2 cellular contexts compared by ENCODE assay signal in the genomic region with DNA sequence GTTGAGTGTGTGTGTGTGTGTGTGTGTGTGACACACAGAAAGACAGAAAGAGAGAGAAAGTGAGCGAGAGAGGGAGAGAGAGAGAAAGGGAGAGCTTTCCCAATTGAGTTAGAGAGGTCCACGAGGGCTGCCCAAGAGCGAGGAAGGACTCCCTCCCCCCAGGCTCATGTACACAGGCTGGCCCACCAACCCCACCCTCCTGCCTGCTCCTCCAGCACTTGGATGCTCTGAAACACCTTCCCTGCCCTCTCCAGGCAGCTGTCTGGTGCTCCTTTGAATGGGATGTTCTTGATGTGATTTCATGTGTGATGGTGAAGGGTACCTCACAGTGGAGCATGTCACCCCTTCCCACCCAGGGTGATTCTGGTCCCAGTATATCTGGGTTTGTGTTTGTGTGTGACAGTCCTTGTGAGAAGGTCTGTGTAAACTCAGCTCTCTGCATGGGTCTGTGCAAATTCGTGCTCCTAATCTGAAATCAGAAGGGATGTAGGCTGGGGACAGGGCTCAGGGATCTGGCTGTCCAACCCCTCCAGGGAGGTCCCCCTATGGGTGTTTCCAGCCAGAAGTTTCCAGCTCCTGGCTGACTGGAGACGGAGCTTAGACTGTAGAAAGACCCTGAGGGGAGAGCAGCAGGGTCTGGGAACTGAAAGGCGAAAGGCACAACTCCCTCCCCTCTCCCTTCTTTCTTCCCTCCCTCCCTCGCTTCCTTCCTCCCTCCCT.
A peak's percentile ranks its signal among the peaks of the same experiment; 100 is the strongest.
TF ChIP-seq lines count a peak whose summit lies in the region.

No MANE protein-coding gene starts in this region.

TF ChIP-seq in H1, 55 proteins besides CTCF, POLR2A, EP300 and RAD21:
- TF ChIP-seq JUND (IDR thresholded peaks at IDR 0.05; ENCODE audit: low read length) = no peak
- no peak for TF ChIP-seq HDAC6 (IDR thresholded peaks at IDR 0.05; ENCODE audit: low read depth, low read length)
- TF ChIP-seq, protein P1, sequence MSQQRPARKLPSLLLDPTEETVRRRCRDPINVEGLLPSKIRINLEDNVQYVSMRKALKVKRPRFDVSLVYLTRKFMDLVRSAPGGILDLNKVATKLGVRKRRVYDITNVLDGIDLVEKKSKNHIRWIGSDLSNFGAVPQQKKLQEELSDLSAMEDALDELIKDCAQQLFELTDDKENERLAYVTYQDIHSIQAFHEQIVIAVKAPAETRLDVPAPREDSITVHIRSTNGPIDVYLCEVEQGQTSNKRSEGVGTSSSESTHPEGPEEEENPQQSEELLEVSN (IDR thresholded peaks at IDR 0.05) = no peak
- TF ChIP-seq CTBP2 (IDR thresholded peaks at IDR 0.05; ENCODE audit: borderline replicate concordance, insufficient read depth, insufficient read length, low read length) = no peak
- peak; percentile 35; the same call in 1 of the 2 replicates for TF ChIP-seq EGR1 (IDR thresholded peaks at IDR 0.05; ENCODE audit: borderline replicate concordance, low read depth, low read length)
- TF ChIP-seq BRCA1 (IDR thresholded peaks at IDR 0.05; ENCODE audit: low read depth, low read length) = no peak
- no peak for TF ChIP-seq SP4 (IDR thresholded peaks at IDR 0.05; ENCODE audit: low read length)

TF ChIP-seq in neural cell, 6 proteins besides CTCF, POLR2A, EP300 and RAD21:
- TF ChIP-seq POLR2AphosphoS5 (IDR thresholded peaks at IDR 0.05) (no peak), SMC3 (conservative IDR thresholded peaks at IDR 0.05; ENCODE audit: poor library complexity) (no peak), TAF1 (IDR thresholded peaks at IDR 0.05; ENCODE audit: low read depth) (no peak), EZH2 (IDR thresholded peaks at IDR 0.05; ENCODE audit: borderline replicate concordance, insufficient read depth, low read length, poor library complexity, severe bottlenecking) (no peak)
- TF ChIP-seq, protein P2, sequence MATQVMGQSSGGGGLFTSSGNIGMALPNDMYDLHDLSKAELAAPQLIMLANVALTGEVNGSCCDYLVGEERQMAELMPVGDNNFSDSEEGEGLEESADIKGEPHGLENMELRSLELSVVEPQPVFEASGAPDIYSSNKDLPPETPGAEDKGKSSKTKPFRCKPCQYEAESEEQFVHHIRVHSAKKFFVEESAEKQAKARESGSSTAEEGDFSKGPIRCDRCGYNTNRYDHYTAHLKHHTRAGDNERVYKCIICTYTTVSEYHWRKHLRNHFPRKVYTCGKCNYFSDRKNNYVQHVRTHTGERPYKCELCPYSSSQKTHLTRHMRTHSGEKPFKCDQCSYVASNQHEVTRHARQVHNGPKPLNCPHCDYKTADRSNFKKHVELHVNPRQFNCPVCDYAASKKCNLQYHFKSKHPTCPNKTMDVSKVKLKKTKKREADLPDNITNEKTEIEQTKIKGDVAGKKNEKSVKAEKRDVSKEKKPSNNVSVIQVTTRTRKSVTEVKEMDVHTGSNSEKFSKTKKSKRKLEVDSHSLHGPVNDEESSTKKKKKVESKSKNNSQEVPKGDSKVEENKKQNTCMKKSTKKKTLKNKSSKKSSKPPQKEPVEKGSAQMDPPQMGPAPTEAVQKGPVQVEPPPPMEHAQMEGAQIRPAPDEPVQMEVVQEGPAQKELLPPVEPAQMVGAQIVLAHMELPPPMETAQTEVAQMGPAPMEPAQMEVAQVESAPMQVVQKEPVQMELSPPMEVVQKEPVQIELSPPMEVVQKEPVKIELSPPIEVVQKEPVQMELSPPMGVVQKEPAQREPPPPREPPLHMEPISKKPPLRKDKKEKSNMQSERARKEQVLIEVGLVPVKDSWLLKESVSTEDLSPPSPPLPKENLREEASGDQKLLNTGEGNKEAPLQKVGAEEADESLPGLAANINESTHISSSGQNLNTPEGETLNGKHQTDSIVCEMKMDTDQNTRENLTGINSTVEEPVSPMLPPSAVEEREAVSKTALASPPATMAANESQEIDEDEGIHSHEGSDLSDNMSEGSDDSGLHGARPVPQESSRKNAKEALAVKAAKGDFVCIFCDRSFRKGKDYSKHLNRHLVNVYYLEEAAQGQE (IDR thresholded peaks at IDR 0.05; ENCODE audit: borderline replicate concordance) = no peak
